31 cellular contexts compared by ENCODE assay signal in genomic region chr13:105871768-105872167, GRCh38.
"Had no signal": no experiment of that assay in that cellular context is flagged by ENCODE, and none has a peak within 500 bp of the region (broad histone marks: within the 10 kb centered on the region; RNA-seq: fewer than 3 reads in every experiment).

No MANE protein-coding gene starts in this region.

- H2AFZ ChIP-seq: neural progenitor cell, parathyroid adenoma had no signal

- H3K27ac ChIP-seq: neural progenitor cell, ovary, parathyroid adenoma, psoas muscle, right lobe of liver, sigmoid colon, spleen, suprapubic skin, testis, tibial artery, transverse colon, upper lobe of right lung, uterus had no signal

- H3K36me3 ChIP-seq: neural progenitor cell, ovary, right lobe of liver, sigmoid colon, spleen, suprapubic skin, tibial artery, transverse colon, upper lobe of right lung, uterus had no signal

- H3K4me3 Mint-ChIP-seq: naive thymus-derived CD8-positive, alpha-beta T cell; nephron; neural progenitor cell; stimulated activated memory B cell treated with anti-CD40 and anti-IgM and Interleukin-4, amounts not matched to agents 10 μg/mL and 1 μg/mL and 100 μg/mL, for 72 hours; stimulated activated naive CD8-positive, alpha-beta T cell treated with anti-CD3 and anti-CD28 coated beads, Interleukin-15, amount 100 ng/mL, for 72 hours; type B pancreatic cell had no signal

- H3K27me3 ChIP-seq: neural progenitor cell, ovary, right lobe of liver, sigmoid colon, spleen, suprapubic skin, testis, tibial artery, transverse colon, upper lobe of right lung, uterus had no signal

- H3K79me2 ChIP-seq: parathyroid adenoma had no signal

- H3K36me3 Mint-ChIP-seq: naive thymus-derived CD8-positive, alpha-beta T cell; neural progenitor cell; stimulated activated memory B cell treated with anti-CD40 and anti-IgM and Interleukin-4, amounts not matched to agents 10 μg/mL and 1 μg/mL and 100 μg/mL, for 72 hours; type B pancreatic cell had no signal

- H3K4me3 ChIP-seq: neural progenitor cell, ovary, psoas muscle, right lobe of liver, sigmoid colon, smooth muscle cell, spleen, suprapubic skin, testis, tibial artery, transverse colon, upper lobe of right lung, uterus had no signal

- H3K4me1 Mint-ChIP-seq: naive thymus-derived CD8-positive, alpha-beta T cell; nephron; neural progenitor cell; stimulated activated memory B cell treated with anti-CD40 and anti-IgM and Interleukin-4, amounts not matched to agents 10 μg/mL and 1 μg/mL and 100 μg/mL, for 72 hours; stimulated activated naive CD8-positive, alpha-beta T cell treated with anti-CD3 and anti-CD28 coated beads, Interleukin-15, amount 100 ng/mL, for 72 hours had no signal

- ATAC-seq: naive thymus-derived CD8-positive, alpha-beta T cell; psoas muscle; right cardiac atrium; right lobe of liver; stimulated activated memory B cell treated with anti-CD40 and anti-IgM and Interleukin-4, amounts not matched to agents 10 μg/mL and 1 μg/mL and 100 μg/mL, for 72 hours; stimulated activated naive CD8-positive, alpha-beta T cell treated with anti-CD3 and anti-CD28 coated beads, Interleukin-15, amount 100 ng/mL, for 72 hours; stimulated activated naive CD8-positive, alpha-beta T cell treated with anti-CD3 and anti-CD28 coated beads, Interleukin-15, Interleukin-2, amounts not matched to agents 100 U/mL and 50 U/mL, for 24 hours; upper lobe of right lung had no signal

- H3K9ac ChIP-seq: neural progenitor cell, parathyroid adenoma had no signal

- H3K27me3 Mint-ChIP-seq: progenitor cell of endocrine pancreas; stimulated activated memory B cell treated with anti-CD40 and anti-IgM and Interleukin-4, amounts not matched to agents 10 μg/mL and 1 μg/mL and 100 μg/mL, for 72 hours; stimulated activated naive CD8-positive, alpha-beta T cell treated with anti-CD3 and anti-CD28 coated beads, Interleukin-15, amount 100 ng/mL, for 72 hours; type B pancreatic cell had no signal

- H3K27ac Mint-ChIP-seq: naive thymus-derived CD8-positive, alpha-beta T cell; nephron; neural progenitor cell; progenitor cell of endocrine pancreas; stimulated activated memory B cell treated with anti-CD40 and anti-IgM and Interleukin-4, amounts not matched to agents 10 μg/mL and 1 μg/mL and 100 μg/mL, for 72 hours; stimulated activated naive CD8-positive, alpha-beta T cell treated with anti-CD3 and anti-CD28 coated beads, Interleukin-15, amount 100 ng/mL, for 72 hours; type B pancreatic cell had no signal

- H3K9me3 ChIP-seq: ovary, psoas muscle, right lobe of liver, sigmoid colon, spleen, suprapubic skin, testis, tibial artery, transverse colon, upper lobe of right lung, uterus had no signal

- H3K4me2 ChIP-seq: neural progenitor cell, smooth muscle cell had no signal

- H3K4me1 ChIP-seq: neural progenitor cell, parathyroid adenoma, psoas muscle, right lobe of liver, sigmoid colon, spleen, suprapubic skin, testis, tibial artery, transverse colon, upper lobe of right lung, uterus had no signal

- H3K9me3 Mint-ChIP-seq: nephron; neural progenitor cell; stimulated activated memory B cell treated with anti-CD40 and anti-IgM and Interleukin-4, amounts not matched to agents 10 μg/mL and 1 μg/mL and 100 μg/mL, for 72 hours; stimulated activated naive CD8-positive, alpha-beta T cell treated with anti-CD3 and anti-CD28 coated beads, Interleukin-15, amount 100 ng/mL, for 72 hours; type B pancreatic cell had no signal

- DNase-seq: naive thymus-derived CD8-positive, alpha-beta T cell; occipital lobe; ovary; posterior cingulate gyrus; psoas muscle; right cardiac atrium; right lobe of liver; sigmoid colon; spleen; stimulated activated CD4-positive, alpha-beta T cell treated with anti-CD3 and anti-CD28 coated beads, Interleukin-12 subunit alpha, Interleukin-12 subunit beta, amount 100 ng/mL, for 4 hours; stimulated activated CD4-positive, alpha-beta T cell treated with anti-CD3 and anti-CD28 coated beads, Interleukin-1b, Interleukin-23, amount 100 ng/mL, for 48 hours; stimulated activated CD4-positive, alpha-beta T cell treated with anti-CD3 and anti-CD28 coated beads, Interleukin-4, amount 100 ng/mL, for 1 hour; stimulated activated CD4-positive, alpha-beta T cell treated with anti-CD3 and anti-CD28 coated beads, Interleukin-4, amount 100 ng/mL, for 4 hours; stimulated activated CD8-positive, alpha-beta memory T cell treated with anti-CD3 and anti-CD28 coated beads, Interleukin-4, amount 100 ng/mL, for 48 hours; stimulated activated naive CD4-positive, alpha-beta T cell; stimulated activated naive CD8-positive, alpha-beta T cell treated with anti-CD3 and anti-CD28 coated beads, Interleukin-15, amount 100 ng/mL, for 72 hours; stimulated activated naive CD8-positive, alpha-beta T cell treated with anti-CD3 and anti-CD28 coated beads, Interleukin-15, Interleukin-2, amounts not matched to agents 100 U/mL and 50 U/mL, for 24 hours; substantia nigra; testis; tibial artery; transverse colon; upper lobe of right lung; uterus had no signal
